ENCODE assay signal across 19 cellular contexts in the genomic region with DNA sequence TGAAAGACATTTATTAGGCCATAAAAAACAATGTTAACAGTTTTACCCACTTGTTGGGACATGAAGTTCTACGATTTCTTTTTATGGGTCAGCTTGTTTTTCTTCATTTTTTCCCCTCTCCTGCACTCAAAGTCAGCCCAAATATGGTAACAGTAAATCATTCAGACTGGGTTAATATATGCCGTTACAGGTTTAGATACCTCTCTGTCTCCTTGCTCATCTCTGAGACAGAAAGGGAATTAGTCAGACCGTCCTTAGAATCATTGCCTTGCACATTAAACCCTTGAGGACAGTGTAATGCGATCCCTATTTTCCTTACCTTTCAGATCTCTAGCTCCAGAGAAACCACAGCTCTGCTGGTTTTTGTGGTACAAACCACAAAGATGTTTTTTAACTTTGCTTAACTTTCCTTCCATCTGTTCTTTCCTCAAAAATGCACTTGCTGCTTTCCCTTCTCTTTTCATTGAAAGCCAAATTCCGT.
A peak's percentile ranks its signal among the peaks of the same experiment; 100 is the strongest.
DNase-seq lines count a peak whose midpoint lies in the region; ATAC-seq, FAIRE-seq and TF ChIP-seq lines count a peak whose summit lies in the region.
"Had no signal": no experiment of that assay in that cellular context is flagged by ENCODE, and none has a peak within 500 bp of the region (broad histone marks: within the 10 kb centered on the region; RNA-seq: fewer than 3 reads in every experiment).

No MANE protein-coding gene starts in this region.

- CTCF ChIA-PET in T-cell (lab: Charles Lee): no interaction called here

- H3K4me3 ChIP-seq in AG10803 (ENCODE audit: low read length): no peak overlapping the region
- H3K4me3 ChIP-seq: mucosa of descending colon, upper lobe of right lung had no signal

- TF ChIP-seq CTCF in AG10803 (conservative IDR thresholded peaks at IDR 0.05; ENCODE audit: low read length): no peak
- no peak for TF ChIP-seq CTCF in nephron progenitor cell (IDR thresholded peaks at IDR 0.05)

- H3K9me3 Mint-ChIP-seq in nephron progenitor cell (peaks cover 4% of the 10 kb centered on the region), T-cell (peaks cover 0 to 11% (median 0%) of the 10 kb centered on the region in 3 donors)

- FAIRE-seq in endometrium (lab: Jason Lieb, UNC): peak; percentile 82
- FAIRE-seq: kidney had no signal

- H3K27ac Mint-ChIP-seq in nephron progenitor cell (peak overlapping the region; percentile 55), T-cell (no peak overlapping the region)
- H3K27ac Mint-ChIP-seq: activated naive CD8-positive, alpha-beta T cell treated with anti-CD3 and anti-CD28 coated beads, Interleukin-2, amount 10 ng/mL, durations not matched to agents 7 days and 5 days had no signal

- peaks cover 3% of the 10 kb centered on the region for H3K27me3 Mint-ChIP-seq in nephron progenitor cell (ENCODE audit: low read depth, poor library complexity)
- peaks cover 4 to 7% of the 10 kb centered on the region in 2 donors for H3K27me3 Mint-ChIP-seq in T-cell
- H3K27me3 Mint-ChIP-seq: activated naive CD8-positive, alpha-beta T cell treated with anti-CD3 and anti-CD28 coated beads, Interleukin-2, amount 10 ng/mL, durations not matched to agents 7 days and 5 days had no signal

- H3K4me3 Mint-ChIP-seq in nephron progenitor cell: peak overlapping the region; percentile 4
- no peak overlapping the region for H3K4me3 Mint-ChIP-seq in T-cell
- H3K4me3 Mint-ChIP-seq: activated naive CD8-positive, alpha-beta T cell treated with anti-CD3 and anti-CD28 coated beads, Interleukin-2, amount 10 ng/mL, durations not matched to agents 7 days and 5 days had no signal

- H3K36me3 Mint-ChIP-seq in nephron progenitor cell (ENCODE audit: low read depth): no peaks in the 10 kb centered on the region
- no peaks in the 10 kb centered on the region for H3K36me3 Mint-ChIP-seq in T-cell

- POLR2A ChIA-PET in T-cell (lab: Charles Lee): no interaction called here

- ATAC-seq in T-cell (replicated peaks in 1 of 4): no peak
- ATAC-seq: mucosa of descending colon, upper lobe of right lung had no signal

- H3K4me1 Mint-ChIP-seq in nephron progenitor cell (peaks cover 16% of the 10 kb centered on the region), T-cell (no peaks in the 10 kb centered on the region)
- H3K4me1 Mint-ChIP-seq: activated naive CD8-positive, alpha-beta T cell treated with anti-CD3 and anti-CD28 coated beads, Interleukin-2, amount 10 ng/mL, durations not matched to agents 7 days and 5 days had no signal

- peak; percentile 64 for DNase-seq in AG10803 (ENCODE audit: low read depth)
- DNase-seq in OCI-M1 (lab: John Stamatoyannopoulos, UW): peak; percentile 9
- no peak for DNase-seq in nephron progenitor cell
- no peak for DNase-seq in T-cell
- no peak for DNase-seq in SKM-1 treated with dmso at 0.1 percent for 144 hours (lab: John Stamatoyannopoulos, UW; ENCODE audit: unreplicated experiment)
- no peak for DNase-seq in NCI-H82 treated with DMSO at 0.1 percent for 48 hours (lab: John Stamatoyannopoulos, UW; ENCODE audit: unreplicated experiment)
- no peak for DNase-seq in AML-193 (lab: John Stamatoyannopoulos, UW)
- DNase-seq: ACHN; activated CD4-positive, alpha-beta T cell treated with anti-CD3 and anti-CD28 coated beads, Interleukin-2, amount 50 U/mL, for 48 hours; activated naive CD8-positive, alpha-beta T cell treated with anti-CD3 and anti-CD28 coated beads, Interleukin-2, amount 10 ng/mL, durations not matched to agents 7 days and 5 days; activated T-cell treated with anti-CD3 and anti-CD28 coated beads, Interleukin-2, amount 50 U/mL, for 48 hours; glutamatergic neuron; kidney; mucosa of descending colon; NCI-H1436; NCI-H446; stimulated activated naive CD4-positive, alpha-beta T cell; upper lobe of right lung had no signal

Comparison
In these comparisons a context has a peak if more than half of its experiments do, and no peak if none do; other contexts are left out.
1. DNase-seq: peak in AG10803 (single experiment) and OCI-M1 (single experiment); none in nephron progenitor cell (single experiment), T-cell (0 of 34), SKM-1 treated with dmso at 0.1 percent for 144 hours (single experiment), NCI-H82 treated with DMSO at 0.1 percent for 48 hours (single experiment) and AML-193 (0 of 2).